ENCODE assay signal across 8 cellular contexts in the genomic region with DNA sequence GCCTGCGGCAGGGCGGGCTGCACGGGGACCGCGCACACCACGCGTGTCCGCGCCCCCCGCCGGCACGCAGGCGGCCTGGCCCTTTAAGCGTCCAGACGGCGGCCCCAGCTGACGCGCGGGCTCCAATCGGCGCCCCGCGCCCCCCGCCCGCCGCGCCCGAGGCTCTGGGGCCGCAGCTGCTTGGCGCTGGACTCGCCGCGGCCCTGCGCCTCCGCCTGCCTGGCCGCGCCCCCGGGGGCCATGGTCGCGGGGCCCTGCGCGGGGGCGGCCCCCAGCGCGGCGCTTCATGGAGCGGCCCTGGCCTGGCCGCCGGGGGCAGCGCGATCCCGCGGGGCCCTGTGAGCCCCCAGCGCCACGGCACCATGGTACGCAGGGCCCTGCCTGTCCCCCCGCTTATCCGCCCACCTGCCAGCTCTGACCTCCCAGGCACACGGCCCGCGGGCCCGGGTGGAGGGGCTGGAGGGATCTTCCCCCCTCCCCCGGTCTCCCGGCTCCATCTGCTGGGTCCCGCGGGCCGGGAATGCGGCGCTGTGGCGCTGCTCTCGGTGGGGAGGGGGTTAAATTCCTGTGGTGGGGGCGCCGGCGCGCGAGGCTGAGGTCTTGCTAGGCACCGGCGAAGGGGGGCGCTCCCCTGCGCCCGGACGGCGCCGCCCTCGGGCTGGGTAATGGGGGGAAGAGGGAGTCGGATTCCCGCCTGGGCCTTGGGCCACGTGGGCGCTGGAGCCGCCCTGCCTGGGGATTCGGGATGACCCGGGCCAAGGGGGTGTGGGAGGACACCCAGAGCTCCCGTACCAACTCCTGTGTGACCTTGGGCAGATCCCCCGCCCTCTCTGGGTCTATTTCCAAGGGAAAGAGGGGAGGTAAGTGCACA. TPM values are rescaled to one million over a fixed set of nuclear protein-coding genes. Genes with fewer than 3 reads are reported as not detected.
A peak's percentile ranks its signal among the peaks of the same experiment; 100 is the strongest.
DNase-seq lines count a peak whose midpoint lies in the region; ATAC-seq, FAIRE-seq and TF ChIP-seq lines count a peak whose summit lies in the region.

No MANE protein-coding gene starts in this region.

- POLR2A ChIA-PET in A549 (lab: Yijun Ruan, JAX) (interaction anchor here (1.5 kb wide), 1 partner anchor 54 kb away, joined by 8 read pairs; a partner anchor contains a TSS), PC-3 (lab: Charles Lee; ENCODE audit: unreplicated experiment) (no interaction called here)

- H3K9ac ChIP-seq in PC-3 (ENCODE audit: low read length) = peak overlapping the region; percentile 78
- peak overlapping the region; percentile 53 to 90 for H3K9ac ChIP-seq in colonic mucosa (ENCODE audit: low read depth in 2 of 2, low read length in 2 of 2)
- peak overlapping the region; percentile 81 for H3K9ac ChIP-seq in smooth muscle cell (ENCODE audit: low read depth)

- H3K27me3 ChIP-seq in PC-3 (ENCODE audit: low read length) (no peaks in the 10 kb centered on the region), colonic mucosa (no peaks in the 10 kb centered on the region), kidney epithelial cell (ENCODE audit: control insufficient read depth, insufficient read depth, low read length) (no peaks in the 10 kb centered on the region), smooth muscle cell (ENCODE audit: low read depth) (no peaks in the 10 kb centered on the region)

- peak overlapping the region; percentile 69 for H3K4me3 ChIP-seq in A549
- peak overlapping the region; percentile 54; the same call in 1 of the 2 replicates for H3K4me3 ChIP-seq in GM08714 (ENCODE audit: low read length)
- H3K4me3 ChIP-seq in PC-3 (ENCODE audit: low read length) = peak overlapping the region; percentile 85
- peak overlapping the region; percentile 64 for H3K4me3 ChIP-seq in colonic mucosa
- peak overlapping the region; percentile 79 for H3K4me3 ChIP-seq in kidney epithelial cell (ENCODE audit: low read depth, low read length)
- H3K4me3 ChIP-seq in smooth muscle cell = peak overlapping the region; percentile 83

- H3F3A ChIP-seq in PC-3 (ENCODE audit: low read length, unreplicated experiment) = no peaks in the 10 kb centered on the region
- peaks cover 4% of the 10 kb centered on the region for H3F3A ChIP-seq in smooth muscle cell (ENCODE audit: low read depth)

- CTCF ChIA-PET in A549 (lab: Yijun Ruan, JAX) (interaction anchor here (0.9 to 1.7 kb wide), 4 partner anchors 15 to 91 kb away, joined by 3 to 4 read pairs (median 3); no protein-coding TSS in a partner anchor), PC-3 (lab: Charles Lee) (no interaction called here)

- FAIRE-seq in A549 (lab: Jason Lieb, UNC) = no peak

- H2AFZ ChIP-seq in PC-3 (ENCODE audit: low read length) (peak overlapping the region; percentile 89), smooth muscle cell (ENCODE audit: low read depth) (peak overlapping the region; percentile 55)

- H3K27ac ChIP-seq in A549 = peak overlapping the region; percentile 87 to 97
- no peak overlapping the region for H3K27ac ChIP-seq in PC-3 (ENCODE audit: low read length)
- H3K27ac ChIP-seq in colonic mucosa = peak overlapping the region; percentile 82
- peak overlapping the region; percentile 68 for H3K27ac ChIP-seq in smooth muscle cell (ENCODE audit: low read depth)

- TSS peak; percentile 8 for BruUV-seq in PC-3 (replicated peaks; lab: Mats Ljungman, UMichigan)

- TF ChIP-seq CTCF in A549 (IDR thresholded peaks at IDR 0.05) (no peak), PC-3 (conservative IDR thresholded peaks at IDR 0.05; ENCODE audit: low read depth, low read length) (peak; percentile 37; the same call in 1 of the 2 replicates), colonic mucosa (IDR thresholded peaks at IDR 0.05) (no peak), kidney epithelial cell (IDR thresholded peaks at IDR 0.05; ENCODE audit: insufficient read depth, low read length, poor library complexity, severe bottlenecking) (peak; percentile 14), smooth muscle cell (IDR thresholded peaks at IDR 0.05; ENCODE audit: borderline replicate concordance, insufficient read depth, poor library complexity, severe bottlenecking) (no peak)

- intact Hi-C loops in PC-3 (cut with micrococcal nuclease) (no loop called here), colonic mucosa (cut with DNase I) (loop anchor here (5.0 kb wide), 1 partner anchor 88 kb away; no protein-coding TSS in a partner anchor)

- H3K4me1 ChIP-seq in A549 (peaks cover 37% of the 10 kb centered on the region), PC-3 (ENCODE audit: insufficient read depth, low read length) (peaks cover 28% of the 10 kb centered on the region), colonic mucosa (no peaks in the 10 kb centered on the region), smooth muscle cell (ENCODE audit: low read depth) (peaks cover 21% of the 10 kb centered on the region)

- H3K9me3 ChIP-seq in A549 (no peaks in the 10 kb centered on the region), PC-3 (ENCODE audit: low read length) (no peaks in the 10 kb centered on the region), colonic mucosa (no peaks in the 10 kb centered on the region), smooth muscle cell (replicated peaks; ENCODE audit: low read depth) (no peaks in the 10 kb centered on the region)

- 0 out of 2 replicates have a peak, but pooled peaks have one; percentile 6 for TF ChIP-seq POLR2A in A549 (IDR thresholded peaks at IDR 0.05; ENCODE audit: low read length)

- peak overlapping the region; percentile 96 for H3K4me2 ChIP-seq in A549
- peak overlapping the region; percentile 100 for H3K4me2 ChIP-seq in PC-3 (ENCODE audit: low read length)
- peak overlapping the region; percentile 97 for H3K4me2 ChIP-seq in smooth muscle cell

- H3K36me3 ChIP-seq in PC-3 (ENCODE audit: low read depth, low read length) (no peaks in the 10 kb centered on the region), colonic mucosa (no peaks in the 10 kb centered on the region), kidney epithelial cell (ENCODE audit: control insufficient read depth, insufficient read depth, low read length) (no peaks in the 10 kb centered on the region), smooth muscle cell (ENCODE audit: low read depth) (no peaks in the 10 kb centered on the region)

- WGBS in A549 (ENCODE audit: missing lambda C conversion rate) = no CpG with 5 or more reads among the region's 94 CpGs
- WGBS in smooth muscle cell (ENCODE audit: low lambda C conversion rate) = under 1% methylated on average over 36 of the region's 94 CpGs

- no peaks in the 10 kb centered on the region for H3K9me2 ChIP-seq in PC-3 (replicated peaks; ENCODE audit: low read length)

- H3K79me2 ChIP-seq in PC-3 (ENCODE audit: low read length) = 0 out of 2 replicates have a peak, but pooled peaks cover 8% of the 10 kb centered on the region
- peaks cover 11% of the 10 kb centered on the region for H3K79me2 ChIP-seq in smooth muscle cell (ENCODE audit: low read depth)

- no peak for TF ChIP-seq RAD21 in A549 (conservative IDR thresholded peaks at IDR 0.05 in 1 of 2, IDR thresholded peaks at IDR 0.05 in 1 of 2)

- TF ChIP-seq EP300 in A549 (IDR thresholded peaks at IDR 0.05) = no peak

- DNase-seq in A549 (ENCODE audit: low read depth in 1 of 2, low spot score in 1 of 2) (peak in 1 of 2 experiments; percentile 32), PC-3 (peak; percentile 38), colonic mucosa (peak; percentile 53), kidney epithelial cell (ENCODE audit: low read depth) (no peak), smooth muscle cell (lab: John Stamatoyannopoulos, UW; ENCODE audit: unreplicated experiment) (no peak), NCI-H187 (lab: John Stamatoyannopoulos, UW) (no peak)

- H4K20me1 ChIP-seq in PC-3 (ENCODE audit: low read length) (no peaks in the 10 kb centered on the region), smooth muscle cell (ENCODE audit: low read depth) (peaks cover 52% of the 10 kb centered on the region)

- ATAC-seq in A549 = peak; percentile 26 to 28; a peak in 5 of 6 replicates
- ATAC-seq in PC-3 = peak; percentile 16
- ATAC-seq in GM21825 (IDR thresholded peaks at IDR 0.05; ENCODE audit: unreplicated experiment) = no peak

RNA-seq across cellular contexts. Expression of a gene that starts 1.1 kb away (rescaled TPM):
- 2.5 and 3.0 TPM in 2 replicates for polyA plus RNA-seq in A549 (2011; rRNA removed)
- 3.8 and 5.1 TPM in 2 replicates for polyA plus RNA-seq in A549 (2012; cell fraction: cytosol; rRNA removed)
- polyA plus RNA-seq in A549 (2012; cell fraction: nucleus; rRNA removed) = 9.6 and 12.8 TPM in 2 replicates
- 5.2 to 7.1 TPM (median 6.8 TPM) in 3 replicates for polyA plus RNA-seq in A549 (2017; fragmentation: RNase III; extraction: RNeasy Plus Mini Kit Qiagen cat#74134 plus additional on column Dnase treatment)
- 6.3 and 8.0 TPM in 2 replicates for polyA minus RNA-seq in A549 (2011; rRNA and poly(A)+ RNA removed)
- total RNA-seq in PC-3 (2014; rRNA removed) = 9.5 and 10.8 TPM in 2 replicates
- total RNA-seq in colonic mucosa = 1 to 10 TPM; 4.0 to 9.0 TPM
- total RNA-seq in kidney epithelial cell = 8.8 and 11.1 TPM in 2 replicates
- total RNA-seq in smooth muscle cell = 6.5 and 7.7 TPM in 2 replicates
- polyA plus RNA-seq in smooth muscle cell = 4.6 TPM in 2 replicates

RNA-seq across cellular contexts. Expression of a gene that starts 30.8 kb away (rescaled TPM):
- not detected in 2 replicates for polyA plus RNA-seq in A549 (2011; rRNA removed)
- polyA plus RNA-seq in A549 (2012; cell fraction: cytosol; rRNA removed) = not detected in 2 replicates
- not detected in 2 replicates for polyA plus RNA-seq in A549 (2012; cell fraction: nucleus; rRNA removed)
- polyA plus RNA-seq in A549 (2017; fragmentation: RNase III; extraction: RNeasy Plus Mini Kit Qiagen cat#74134 plus additional on column Dnase treatment) = not detected in 3 replicates
- not detected in 2 replicates for polyA minus RNA-seq in A549 (2011; rRNA and poly(A)+ RNA removed)
- total RNA-seq in PC-3 (2014; rRNA removed) = not detected in 2 replicates
- total RNA-seq in colonic mucosa = not detected
- not detected in 2 replicates for total RNA-seq in kidney epithelial cell
- total RNA-seq in smooth muscle cell = not detected in 2 replicates
- polyA plus RNA-seq in smooth muscle cell = not detected in 2 replicates

RNA-seq across cellular contexts. Expression of a gene that starts 48.0 kb away (rescaled TPM):
- not detected in 2 replicates for polyA plus RNA-seq in A549 (2011; rRNA removed)
- not detected in 2 replicates for polyA plus RNA-seq in A549 (2012; cell fraction: cytosol; rRNA removed)
- polyA plus RNA-seq in A549 (2012; cell fraction: nucleus; rRNA removed) = 0.11 and 0.17 TPM in 2 replicates
- polyA plus RNA-seq in A549 (2017; fragmentation: RNase III; extraction: RNeasy Plus Mini Kit Qiagen cat#74134 plus additional on column Dnase treatment) = not detected in 3 replicates
- polyA minus RNA-seq in A549 (2011; rRNA and poly(A)+ RNA removed) = not detected in 2 replicates
- not detected in 2 replicates for total RNA-seq in PC-3 (2014; rRNA removed)
- total RNA-seq in colonic mucosa = 1 to 10 TPM in 1 of 2 donors, under 1 TPM in 1; 0.50 to 1.2 TPM
- total RNA-seq in kidney epithelial cell = not detected in 2 replicates
- total RNA-seq in smooth muscle cell = not detected in 2 replicates
- not detected in 2 replicates for polyA plus RNA-seq in smooth muscle cell

RNA-seq across cellular contexts. Expression of a gene that starts 54.1 kb away (rescaled TPM):
- polyA plus RNA-seq in A549 (2011; rRNA removed) (37.0 and 49.3 TPM in 2 replicates), A549 (2017; fragmentation: RNase III; extraction: RNeasy Plus Mini Kit Qiagen cat#74134 plus additional on column Dnase treatment) (16.2 to 17.8 TPM (median 17.7 TPM) in 3 replicates), smooth muscle cell (37.1 and 82.3 TPM in 2 replicates)
- polyA plus RNA-seq in A549 (2012; cell fraction: cytosol; rRNA removed) = 4.6 and 5.2 TPM in 2 replicates
- polyA plus RNA-seq in A549 (2012; cell fraction: nucleus; rRNA removed) = 14.5 and 21.9 TPM in 2 replicates
- 13.6 and 14.7 TPM in 2 replicates for polyA minus RNA-seq in A549 (2011; rRNA and poly(A)+ RNA removed)
- total RNA-seq in PC-3 (2014; rRNA removed) (35.3 and 37.6 TPM in 2 replicates), colonic mucosa (10 to 100 TPM; 47.5 to 48.2 TPM), kidney epithelial cell (29.8 and 34.9 TPM in 2 replicates), smooth muscle cell (91.3 and 113 TPM in 2 replicates)

Comparison
In these comparisons a context has a peak if more than half of its experiments do, and no peak if none do; other contexts are left out.
1. DNase-seq: peak in PC-3 (single experiment) and colonic mucosa (single experiment); none in kidney epithelial cell (single experiment), smooth muscle cell (single experiment) and NCI-H187 (0 of 2).
2. CTCF ChIP-seq: peak in PC-3 (single experiment) and kidney epithelial cell (single experiment); none in A549 (single experiment), colonic mucosa (single experiment) and smooth muscle cell (single experiment).
3. Peak in every context shown above with its lines, with median percentiles within 50 percentile points of each other: H3K4me2 ChIP-seq, H3K4me3 ChIP-seq and H3K9ac ChIP-seq.